ENCODE assay signal across 24 cellular contexts in the genomic region with DNA sequence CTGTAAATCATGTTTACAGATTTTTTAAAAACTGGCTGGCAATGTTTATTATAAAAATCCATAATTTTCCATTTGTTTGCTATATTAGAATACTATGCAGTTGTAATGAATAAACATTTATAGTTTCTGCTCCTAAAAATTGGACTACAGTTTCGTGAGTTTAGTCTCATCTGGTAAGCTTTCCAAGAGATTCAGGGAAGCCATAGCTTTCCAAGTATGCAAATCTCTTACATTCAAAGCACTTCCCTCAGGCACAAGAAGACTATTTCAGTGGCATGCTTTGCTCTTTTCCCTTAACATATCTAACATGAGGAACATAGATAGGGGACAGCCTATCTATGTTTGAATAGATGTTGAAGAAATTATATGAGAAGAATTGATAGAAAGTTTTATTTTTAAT.
DNase-seq lines count a peak whose midpoint lies in the region; ATAC-seq, FAIRE-seq and TF ChIP-seq lines count a peak whose summit lies in the region.
"Had no signal": no experiment of that assay in that cellular context is flagged by ENCODE, and none has a peak within 500 bp of the region (broad histone marks: within the 10 kb centered on the region; RNA-seq: fewer than 3 reads in every experiment).

No MANE protein-coding gene starts in this region.

- H3K79me2 ChIP-seq in SK-N-SH (ENCODE audit: insufficient read depth): peaks cover 85% of the 10 kb centered on the region
- H3K79me2 ChIP-seq in smooth muscle cell (ENCODE audit: low read depth): peaks cover 94% of the 10 kb centered on the region

- TF ChIP-seq EP300 in SK-N-SH (IDR thresholded peaks at IDR 0.05; ENCODE audit: borderline replicate concordance in 1 of 2, low read depth in 1 of 2, low read length in 1 of 2): no peak

- POLR2A ChIA-PET in SK-N-SH (lab: Yijun Ruan, JAX): no interaction called here

- H3K9me2 ChIP-seq in SK-N-SH: no peaks in the 10 kb centered on the region

- H3K27ac ChIP-seq in SK-N-SH (ENCODE audit: low read depth in 2 of 2, low read length in 1 of 2) (peak overlapping the region in 1 of 2 experiments; percentile 69; a peak in 3 of 4 replicates), VCaP (peak overlapping the region; percentile 85), smooth muscle cell (ENCODE audit: low read depth) (peak overlapping the region; percentile 39), endodermal cell (ENCODE audit: low read depth, low read length) (no peak overlapping the region), uterus (no peak overlapping the region)
- H3K27ac ChIP-seq: upper lobe of right lung had no signal

- TF ChIP-seq RAD21 in SK-N-SH (IDR thresholded peaks at IDR 0.05; ENCODE audit: low read length): no peak

- H3K9ac ChIP-seq in SK-N-SH: no peak overlapping the region
- no peak overlapping the region for H3K9ac ChIP-seq in smooth muscle cell (ENCODE audit: low read depth)
- no peak overlapping the region for H3K9ac ChIP-seq in endodermal cell (ENCODE audit: extremely low read depth, low read length, poor library complexity, severe bottlenecking)

- no peak overlapping the region for H3K27ac Mint-ChIP-seq in endodermal cell
- H3K27ac Mint-ChIP-seq: activated naive CD8-positive, alpha-beta T cell; naive thymus-derived CD8-positive, alpha-beta T cell; stimulated activated naive CD8-positive, alpha-beta T cell treated with anti-CD3 and anti-CD28 coated beads, Interleukin-15, Interleukin-2, amounts not matched to agents 100 ng/mL and 50 ng/mL, for 24 hours; T-cell had no signal

- no peak overlapping the region for H3K4me3 Mint-ChIP-seq in endodermal cell
- H3K4me3 Mint-ChIP-seq: activated naive CD8-positive, alpha-beta T cell; naive thymus-derived CD8-positive, alpha-beta T cell; stimulated activated naive CD8-positive, alpha-beta T cell treated with anti-CD3 and anti-CD28 coated beads, Interleukin-15, Interleukin-2, amounts not matched to agents 100 ng/mL and 50 ng/mL, for 24 hours; T-cell had no signal

- ATAC-seq in SK-N-SH treated with all-trans-retinoic acid at 6 μM for 48 hours: no peak
- ATAC-seq: body of pancreas; naive thymus-derived CD8-positive, alpha-beta T cell; T-cell; upper lobe of right lung had no signal

- H3K9me3 ChIP-seq in SK-N-SH (no peaks in the 10 kb centered on the region), smooth muscle cell (replicated peaks; ENCODE audit: low read depth) (no peaks in the 10 kb centered on the region), endodermal cell (ENCODE audit: control insufficient read depth, low read length) (no peaks in the 10 kb centered on the region), uterus (no peaks in the 10 kb centered on the region)
- H3K9me3 ChIP-seq: BE2C, body of pancreas, heart left ventricle, upper lobe of right lung had no signal

- no peaks in the 10 kb centered on the region for H3K27me3 ChIP-seq in SK-N-SH (ENCODE audit: insufficient read depth)
- no peaks in the 10 kb centered on the region for H3K27me3 ChIP-seq in smooth muscle cell (ENCODE audit: low read depth)
- no peaks in the 10 kb centered on the region for H3K27me3 ChIP-seq in endodermal cell (ENCODE audit: control insufficient read depth, insufficient read depth, low read length, poor library complexity, severe bottlenecking)
- H3K27me3 ChIP-seq in uterus: no peaks in the 10 kb centered on the region
- H3K27me3 ChIP-seq: BE2C, body of pancreas, heart left ventricle, upper lobe of right lung had no signal

- H3K4me2 ChIP-seq in SK-N-SH (peak overlapping the region; percentile 49), smooth muscle cell (peak overlapping the region; percentile 2)

- H3F3A ChIP-seq in SK-N-SH (replicated peaks; ENCODE audit: insufficient read depth) (peaks cover 16% of the 10 kb centered on the region), smooth muscle cell (ENCODE audit: low read depth) (no peaks in the 10 kb centered on the region)

- TF ChIP-seq POLR2A in GM12891 (IDR thresholded peaks at IDR 0.05; ENCODE audit: low read depth, low read length) (no peak), uterus (IDR thresholded peaks at IDR 0.05) (no peak)

- CTCF ChIA-PET in SK-N-SH (lab: Yijun Ruan, JAX): no interaction called here

- 89% methylated on average over 1 of the region's 1 CpG for WGBS in SK-N-SH (ENCODE audit: low lambda C conversion rate)
- WGBS in smooth muscle cell (ENCODE audit: low lambda C conversion rate): 95% methylated on average over 1 of the region's 1 CpG
- WGBS in endodermal cell (ENCODE audit: insufficient coverage in 1 of 2, insufficient read length in 1 of 2), 2 experiments: 80 to 92% methylated on average over 1 of the region's 1 CpG

- H2AFZ ChIP-seq in SK-N-SH (ENCODE audit: low read depth): no peak overlapping the region
- no peak overlapping the region for H2AFZ ChIP-seq in smooth muscle cell (ENCODE audit: low read depth)

- no peaks in the 10 kb centered on the region for H3K27me3 Mint-ChIP-seq in endodermal cell (ENCODE audit: insufficient read depth)
- H3K27me3 Mint-ChIP-seq: activated naive CD8-positive, alpha-beta T cell; stimulated activated naive CD8-positive, alpha-beta T cell treated with anti-CD3 and anti-CD28 coated beads, Interleukin-15, Interleukin-2, amounts not matched to agents 100 ng/mL and 50 ng/mL, for 24 hours; T-cell had no signal

- H3K36me3 Mint-ChIP-seq in endodermal cell (ENCODE audit: low read depth): no peaks in the 10 kb centered on the region
- H3K36me3 Mint-ChIP-seq: activated naive CD8-positive, alpha-beta T cell; naive thymus-derived CD8-positive, alpha-beta T cell; T-cell had no signal

- DNase-seq in SK-N-SH (no peak), kidney tubule cell (ENCODE audit: low spot score) (peak; percentile 13), smooth muscle cell (lab: John Stamatoyannopoulos, UW; ENCODE audit: unreplicated experiment) (no peak), GM12891 (ENCODE audit: insufficient read length, low spot score) (no peak), endodermal cell (no peak), uterus (no peak)
- DNase-seq: 8988T; activated CD4-positive, alpha-beta T cell treated with anti-CD3 and anti-CD28 coated beads for 4 hours; BE2C; body of pancreas; Calu3; heart left ventricle; naive thymus-derived CD8-positive, alpha-beta T cell; NCI-H2081 treated with DMSO at 0.1 percent for 48 hours; NCI-H510A; small intestine; stimulated activated CD4-positive, alpha-beta T cell treated with anti-CD3 and anti-CD28 coated beads, Interleukin-4, amount 100 ng/mL, for 1 hour; T-cell; upper lobe of right lung had no signal

- H4K20me1 ChIP-seq in SK-N-SH (ENCODE audit: insufficient read depth): peaks cover 23% of the 10 kb centered on the region; the same call in 1 of the 2 replicates
- H4K20me1 ChIP-seq in smooth muscle cell (ENCODE audit: low read depth): peaks cover 76% of the 10 kb centered on the region

- H3K4me1 ChIP-seq in SK-N-SH (ENCODE audit: control insufficient read depth in 1 of 2, insufficient read depth in 2 of 2, low read depth in 1 of 2, low read length in 1 of 2): peaks cover 4 to 27% of the 10 kb centered on the region in 2 experiments; a peak in 3 of 4 replicates
- peaks cover 44% of the 10 kb centered on the region for H3K4me1 ChIP-seq in smooth muscle cell (ENCODE audit: low read depth)
- H3K4me1 ChIP-seq in endodermal cell (ENCODE audit: control insufficient read depth, insufficient read depth, low read length): peaks cover 17% of the 10 kb centered on the region
- H3K4me1 ChIP-seq in uterus: no peaks in the 10 kb centered on the region
- H3K4me1 ChIP-seq: BE2C had no signal

- no peak for TF ChIP-seq CTCF in SK-N-SH (IDR thresholded peaks at IDR 0.05)
- TF ChIP-seq CTCF in VCaP (conservative IDR thresholded peaks at IDR 0.05): no peak
- TF ChIP-seq CTCF in smooth muscle cell (IDR thresholded peaks at IDR 0.05; ENCODE audit: borderline replicate concordance, insufficient read depth, poor library complexity, severe bottlenecking): no peak
- TF ChIP-seq CTCF in endodermal cell (conservative IDR thresholded peaks at IDR 0.05): no peak
- TF ChIP-seq CTCF in uterus (IDR thresholded peaks at IDR 0.05): no peak

- H3K4me3 ChIP-seq in SK-N-SH (ENCODE audit: low read depth in 2 of 2, low read length in 1 of 2) (no peak overlapping the region), smooth muscle cell (no peak overlapping the region), endodermal cell (ENCODE audit: low read length) (no peak overlapping the region), uterus (no peak overlapping the region)
- H3K4me3 ChIP-seq: body of pancreas, upper lobe of right lung had no signal

- peaks cover 30% of the 10 kb centered on the region for H3K4me1 Mint-ChIP-seq in endodermal cell
- H3K4me1 Mint-ChIP-seq: naive thymus-derived CD8-positive, alpha-beta T cell; T-cell had no signal

- intact Hi-C loops in uterus (cut with DNase I; ENCODE audit: low total_unique reads): no loop called here

- no peak for FAIRE-seq in GM12891 (lab: Jason Lieb, UNC)
- FAIRE-seq: small intestine, TTC549 had no signal

- no peaks in the 10 kb centered on the region for H3K9me3 Mint-ChIP-seq in endodermal cell

- no peaks in the 10 kb centered on the region for H3K36me3 ChIP-seq in SK-N-SH (replicated peaks in 1 of 2; ENCODE audit: control insufficient read depth in 1 of 2, insufficient read depth in 2 of 2, low read length in 1 of 2)
- H3K36me3 ChIP-seq in smooth muscle cell (ENCODE audit: low read depth): no peaks in the 10 kb centered on the region
- no peaks in the 10 kb centered on the region for H3K36me3 ChIP-seq in endodermal cell (ENCODE audit: control insufficient read depth, insufficient read depth, low read length)
- H3K36me3 ChIP-seq in uterus: no peaks in the 10 kb centered on the region
- H3K36me3 ChIP-seq: BE2C, heart left ventricle, upper lobe of right lung had no signal

TF ChIP-seq in SK-N-SH, 30 proteins besides CTCF, POLR2A, EP300 and RAD21 (continues in another document):
- TF ChIP-seq NRF1 (IDR thresholded peaks at IDR 0.05; ENCODE audit: low read depth, low read length) (no peak), FOSL2 (IDR thresholded peaks at IDR 0.05; ENCODE audit: borderline replicate concordance, low read depth) (no peak)

TF ChIP-seq in SK-N-SH treated with all-trans-retinoic acid at 6 μM for 48 hours, 23 proteins besides CTCF, POLR2A, EP300 and RAD21 (continues in another document):
- TF ChIP-seq PPARA (CRISPR knock-in tag; IDR thresholded peaks at IDR 0.05; ENCODE audit: borderline replicate concordance): no peak

TF ChIP-seq in GM12891, 5 proteins besides CTCF, POLR2A, EP300 and RAD21:
- TF ChIP-seq PAX5 (IDR thresholded peaks at IDR 0.05; ENCODE audit: insufficient read depth, low read length, severe bottlenecking): no peak
- no peak for TF ChIP-seq POU2F2 (IDR thresholded peaks at IDR 0.05; ENCODE audit: low read depth, low read length)
- TF ChIP-seq TAF1 (IDR thresholded peaks at IDR 0.05; ENCODE audit: low read depth, low read length): no peak
- no peak for TF ChIP-seq POLR2AphosphoS5 (IDR thresholded peaks at IDR 0.05; ENCODE audit: low read depth, low read length)
- no peak for TF ChIP-seq SPI1 (IDR thresholded peaks at IDR 0.05; ENCODE audit: low read depth, low read length)

Comparison
In these comparisons a context has a peak if more than half of its experiments do, and no peak if none do; other contexts are left out.
1. H3K27ac ChIP-seq: peak in VCaP (single experiment) and smooth muscle cell (single experiment); none in endodermal cell (single experiment) and uterus (0 of 2).